Comparison of ENCODE assay signal across 24 cellular contexts in genomic region chr2:11450791-11451190, GRCh38. TPM values are rescaled to one million over a fixed set of nuclear protein-coding genes. Genes with fewer than 3 reads are reported as not detected.
DNase-seq lines count a peak whose midpoint lies in the region; ATAC-seq and TF ChIP-seq lines count a peak whose summit lies in the region.
"Had no signal": no experiment of that assay in that cellular context is flagged by ENCODE, and none has a peak within 500 bp of the region (broad histone marks: within the 10 kb centered on the region; RNA-seq: fewer than 3 reads in every experiment).

No MANE protein-coding gene starts in this region.

- CTCF ChIA-PET in activated CD8-positive, alpha-beta memory T cell treated with anti-CD3 and anti-CD28 coated beads, Interleukin-2, amount 10 ng/mL, durations not matched to agents 7 days and 5 days (lab: Charles Lee): interaction anchor here (0.8 to 0.9 kb wide), 2 partner anchors 9 to 318 kb away, joined by 4 to 6 read pairs; a partner anchor contains a TSS

- peaks cover 3% of the 10 kb centered on the region for H3K4me1 Mint-ChIP-seq in activated CD8-positive, alpha-beta memory T cell treated with anti-CD3 and anti-CD28 coated beads, Interleukin-2, amount 10 ng/mL, durations not matched to agents 7 days and 5 days
- H3K4me1 Mint-ChIP-seq in nephron progenitor cell: peaks cover 19% of the 10 kb centered on the region
- peaks cover 9% of the 10 kb centered on the region for H3K4me1 Mint-ChIP-seq in neural crest cell
- H3K4me1 Mint-ChIP-seq in osteocyte (ENCODE audit: unreplicated experiment): no peaks in the 10 kb centered on the region

- no peaks in the 10 kb centered on the region for H3K9me3 Mint-ChIP-seq in activated CD8-positive, alpha-beta memory T cell treated with anti-CD3 and anti-CD28 coated beads, Interleukin-2, amount 10 ng/mL, durations not matched to agents 7 days and 5 days (ENCODE audit: low read depth)
- H3K9me3 Mint-ChIP-seq in nephron progenitor cell: no peaks in the 10 kb centered on the region
- H3K9me3 Mint-ChIP-seq in neural crest cell: no peaks in the 10 kb centered on the region
- H3K9me3 Mint-ChIP-seq in osteocyte (ENCODE audit: unreplicated experiment): no peaks in the 10 kb centered on the region
- H3K9me3 Mint-ChIP-seq: CD4-positive, alpha-beta memory T cell; CD4-positive, CD25-positive, alpha-beta regulatory T cell; CD8-positive, alpha-beta memory T cell had no signal

- no peak overlapping the region for H3K4me3 Mint-ChIP-seq in activated CD8-positive, alpha-beta memory T cell treated with anti-CD3 and anti-CD28 coated beads, Interleukin-2, amount 10 ng/mL, durations not matched to agents 7 days and 5 days
- H3K4me3 Mint-ChIP-seq in nephron progenitor cell: no peak overlapping the region
- H3K4me3 Mint-ChIP-seq in neural crest cell: no peak overlapping the region
- no peak overlapping the region for H3K4me3 Mint-ChIP-seq in osteocyte (ENCODE audit: unreplicated experiment)
- H3K4me3 Mint-ChIP-seq: CD14-positive monocyte; CD4-positive, alpha-beta memory T cell; CD4-positive, CD25-positive, alpha-beta regulatory T cell; CD8-positive, alpha-beta memory T cell had no signal

- H3K27ac Mint-ChIP-seq in activated CD8-positive, alpha-beta memory T cell treated with anti-CD3 and anti-CD28 coated beads, Interleukin-2, amount 10 ng/mL, durations not matched to agents 7 days and 5 days: peak overlapping the region; percentile 40
- H3K27ac Mint-ChIP-seq in nephron progenitor cell (peak overlapping the region; percentile 51), neural crest cell (ENCODE audit: unreplicated experiment) (peak overlapping the region; percentile 60), osteocyte (ENCODE audit: unreplicated experiment) (no peak overlapping the region)
- H3K27ac Mint-ChIP-seq: CD14-positive monocyte had no signal

- TF ChIP-seq CTCF in nephron progenitor cell (IDR thresholded peaks at IDR 0.05) (no peak), neural crest cell (conservative IDR thresholded peaks at IDR 0.05) (no peak), osteocyte (IDR thresholded peaks at IDR 0.05) (no peak), GM10266 (IDR thresholded peaks at IDR 0.05; ENCODE audit: control insufficient read depth, insufficient read depth, low read depth, missing control alignments) (no peak)

- no peak for DNase-seq in activated CD8-positive, alpha-beta memory T cell treated with anti-CD3 and anti-CD28 coated beads, Interleukin-2, amount 10 ng/mL, durations not matched to agents 7 days and 5 days
- DNase-seq in activated CD8-positive, alpha-beta memory T cell treated with anti-CD3 and anti-CD28 coated beads, Interleukin-2, amount 50 U/mL, for 48 hours: no peak
- DNase-seq in nephron progenitor cell: no peak
- DNase-seq in neural crest cell (ENCODE audit: low read depth, low spot score): no peak
- peak; percentile 56 for DNase-seq in osteocyte (ENCODE audit: extremely low spot score, unreplicated experiment)
- DNase-seq in hypothalamus (lab: John Stamatoyannopoulos, UW): no peak
- DNase-seq in GM10266 (ENCODE audit: extremely low spot score): no peak
- DNase-seq: 8988T; ACHN; BE2C; C1 segment of cervical spinal cord; CD4-positive, alpha-beta memory T cell; CD4-positive, CD25-positive, alpha-beta regulatory T cell; CD8-positive, alpha-beta memory T cell; COR-L47; DMS 273 treated with DMSO at 0.1 percent for 48 hours; DMS153; DMS53; DMS79; DND-41; EL; GDM1 had no signal

- no peaks in the 10 kb centered on the region for H3K27me3 Mint-ChIP-seq in activated CD8-positive, alpha-beta memory T cell treated with anti-CD3 and anti-CD28 coated beads, Interleukin-2, amount 10 ng/mL, durations not matched to agents 7 days and 5 days
- no peaks in the 10 kb centered on the region for H3K27me3 Mint-ChIP-seq in nephron progenitor cell (ENCODE audit: low read depth, poor library complexity)
- H3K27me3 Mint-ChIP-seq in neural crest cell (ENCODE audit: low read depth): no peaks in the 10 kb centered on the region
- no peaks in the 10 kb centered on the region for H3K27me3 Mint-ChIP-seq in osteocyte (ENCODE audit: unreplicated experiment)
- H3K27me3 Mint-ChIP-seq: CD4-positive, alpha-beta memory T cell; CD4-positive, CD25-positive, alpha-beta regulatory T cell had no signal

- no peak for ATAC-seq in activated CD8-positive, alpha-beta memory T cell treated with anti-CD3 and anti-CD28 coated beads, Interleukin-2, amount 10 ng/mL, durations not matched to agents 7 days and 5 days
- ATAC-seq in HG03342 (IDR thresholded peaks at IDR 0.05; ENCODE audit: unreplicated experiment): no peak

- H3K36me3 Mint-ChIP-seq in activated CD8-positive, alpha-beta memory T cell treated with anti-CD3 and anti-CD28 coated beads, Interleukin-2, amount 10 ng/mL, durations not matched to agents 7 days and 5 days: peaks cover 21% of the 10 kb centered on the region
- H3K36me3 Mint-ChIP-seq in nephron progenitor cell (ENCODE audit: low read depth) (peaks cover 56% of the 10 kb centered on the region), neural crest cell (ENCODE audit: low read depth) (peaks cover 10% of the 10 kb centered on the region), osteocyte (ENCODE audit: unreplicated experiment) (peaks cover 42% of the 10 kb centered on the region)

RNA-seq across cellular contexts. Expression of gene E2F6, which starts 15.2 kb away (rescaled TPM):
- total RNA-seq in activated CD8-positive, alpha-beta memory T cell treated with anti-CD3 and anti-CD28 coated beads, Interleukin-2, amount 10 ng/mL, durations not matched to agents 7 days and 5 days: 10 to 100 TPM in 1 of 2 experiments, 1 to 10 TPM in 1; 7.5 to 11.8 TPM
- 28.5 and 28.9 TPM in 2 replicates for total RNA-seq in neural crest cell
- total RNA-seq in osteocyte: 14.8 and 16.9 TPM in 2 replicates
